13 cellular contexts compared by ENCODE assay signal in the genomic region with DNA sequence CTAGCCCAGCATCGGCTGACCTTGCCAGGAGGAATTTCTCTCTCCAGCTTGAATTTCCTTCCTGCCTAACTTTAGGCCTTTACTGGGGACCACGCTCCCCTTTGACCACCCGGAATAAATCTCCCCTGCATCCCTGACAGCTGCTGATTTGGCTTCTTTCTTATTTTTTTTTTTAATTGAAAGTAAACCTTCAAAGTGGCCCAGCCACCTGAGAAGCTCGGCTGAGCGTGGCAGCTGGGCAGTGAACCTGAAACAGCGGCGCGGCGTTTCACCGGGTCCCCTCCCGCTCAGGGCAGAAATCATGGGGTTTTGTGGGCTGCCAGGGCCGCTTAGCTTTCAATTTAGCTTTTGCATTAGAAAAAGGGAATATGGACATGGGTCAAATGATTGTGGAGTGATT. TPM values are rescaled to one million over a fixed set of nuclear protein-coding genes. Genes with fewer than 3 reads are reported as not detected.
DNase-seq lines count a peak whose midpoint lies in the region; ATAC-seq and TF ChIP-seq lines count a peak whose summit lies in the region.
"Had no signal": no experiment of that assay in that cellular context is flagged by ENCODE, and none has a peak within 500 bp of the region (broad histone marks: within the 10 kb centered on the region; RNA-seq: fewer than 3 reads in every experiment).

No MANE protein-coding gene starts in this region.

- ATAC-seq in GM19452 (IDR thresholded peaks at IDR 0.05; ENCODE audit: unreplicated experiment) (peak; percentile 49), HG03097 (IDR thresholded peaks at IDR 0.05; ENCODE audit: low FRiP score, unreplicated experiment) (peak; percentile 68), gastrocnemius medialis (no peak)
- ATAC-seq in effector memory CD8-positive, alpha-beta T cell (replicated peaks), result no peak

- H3K36me3 ChIP-seq in gastrocnemius medialis, result no peaks in the 10 kb centered on the region

- intact Hi-C loops in gastrocnemius medialis (cut with DNase I; ENCODE audit: low total_unique reads), result no loop called here

- no peak for TF ChIP-seq CTCF in gastrocnemius medialis (IDR thresholded peaks at IDR 0.05 in 4 of 5, conservative IDR thresholded peaks at IDR 0.05 in 1 of 5)

- H3K27me3 Mint-ChIP-seq in effector memory CD8-positive, alpha-beta T cell, result peaks cover 0 to 3% of the 10 kb centered on the region in 2 donors

- DNase-seq in DMS79 treated with DMSO at 0.1 percent for 48 hours (lab: John Stamatoyannopoulos, UW), result peak; percentile 91
- no peak for DNase-seq in effector memory CD8-positive, alpha-beta T cell
- DNase-seq in activated CD4-positive, alpha-beta T cell treated with anti-CD3 and anti-CD28 coated beads for 48 hours, result no peak
- no peak for DNase-seq in gastrocnemius medialis
- no peak for DNase-seq in MV-4-11 (lab: John Stamatoyannopoulos, UW)
- no peak for DNase-seq in stimulated activated CD4-positive, alpha-beta T cell treated with anti-CD3 and anti-CD28 coated beads, Interleukin-2, amount 100 ng/mL, for 48 hours
- DNase-seq: caudate nucleus, NCI-H226, testis had no signal

- H3K9me3 Mint-ChIP-seq in effector memory CD8-positive, alpha-beta T cell, result no peaks in the 10 kb centered on the region
- H3K9me3 Mint-ChIP-seq: T-helper 1 cell treated with Interleukin-12 subunit alpha and Interleukin-12 subunit beta and Interleukin-4 antibody, amounts not matched to agents 30 μg/mL and 1 μg/mL, for 36 hours had no signal

- H3K27ac ChIP-seq in gastrocnemius medialis, result no peak overlapping the region
- H3K27ac ChIP-seq: testis had no signal

- H3K36me3 Mint-ChIP-seq in effector memory CD8-positive, alpha-beta T cell (ENCODE audit: insufficient read depth), result peaks cover 3% of the 10 kb centered on the region

- H3K27me3 ChIP-seq in gastrocnemius medialis, result no peaks in the 10 kb centered on the region
- H3K27me3 ChIP-seq: testis had no signal

- no peak overlapping the region for H3K4me3 ChIP-seq in gastrocnemius medialis
- H3K4me3 ChIP-seq: testis had no signal

- H3K4me3 Mint-ChIP-seq in effector memory CD8-positive, alpha-beta T cell, result peak overlapping the region; percentile 74 to 88
- H3K4me3 Mint-ChIP-seq: T-helper 1 cell treated with Interleukin-12 subunit alpha and Interleukin-12 subunit beta and Interleukin-4 antibody, amounts not matched to agents 30 μg/mL and 1 μg/mL, for 36 hours had no signal

- peaks cover 30 to 47% of the 10 kb centered on the region in 2 donors for H3K4me1 Mint-ChIP-seq in effector memory CD8-positive, alpha-beta T cell (ENCODE audit: low read depth in 2 of 2)

- in situ Hi-C loops in gastrocnemius medialis (cut with MboI; ENCODE audit: low sequenced_read_pairs in 4 of 4), result loop anchor here in 2 of 4 donors (25.0 kb wide), 1 partner anchor 330 kb away; no protein-coding TSS in a partner anchor

- H3K27ac Mint-ChIP-seq in effector memory CD8-positive, alpha-beta T cell, result peak overlapping the region; percentile 8 to 66
- H3K27ac Mint-ChIP-seq: T-helper 1 cell treated with Interleukin-12 subunit alpha and Interleukin-12 subunit beta and Interleukin-4 antibody, amounts not matched to agents 30 μg/mL and 1 μg/mL, for 36 hours had no signal

- H3K4me1 ChIP-seq in gastrocnemius medialis, result no peaks in the 10 kb centered on the region
- H3K4me1 ChIP-seq: testis had no signal

- no peak for TF ChIP-seq POLR2A in gastrocnemius medialis (IDR thresholded peaks at IDR 0.05)

- H3K9me3 ChIP-seq in gastrocnemius medialis, result no peaks in the 10 kb centered on the region
- H3K9me3 ChIP-seq: testis had no signal

RNA-seq across cellular contexts. Expression of gene HRH4, which starts 32.0 kb away (rescaled TPM):
- not detected for total RNA-seq in gastrocnemius medialis
- total RNA-seq: glomerular endothelial cell had no signal

Comparison
In these comparisons a context has a peak if more than half of its experiments do, and no peak if none do; other contexts are left out.
1. ATAC-seq: peak in GM19452 (single experiment) and HG03097 (single experiment); none in effector memory CD8-positive, alpha-beta T cell (single experiment) and gastrocnemius medialis (0 of 2).